Comparison of ENCODE assay signal across 2 cellular contexts in the genomic region with DNA sequence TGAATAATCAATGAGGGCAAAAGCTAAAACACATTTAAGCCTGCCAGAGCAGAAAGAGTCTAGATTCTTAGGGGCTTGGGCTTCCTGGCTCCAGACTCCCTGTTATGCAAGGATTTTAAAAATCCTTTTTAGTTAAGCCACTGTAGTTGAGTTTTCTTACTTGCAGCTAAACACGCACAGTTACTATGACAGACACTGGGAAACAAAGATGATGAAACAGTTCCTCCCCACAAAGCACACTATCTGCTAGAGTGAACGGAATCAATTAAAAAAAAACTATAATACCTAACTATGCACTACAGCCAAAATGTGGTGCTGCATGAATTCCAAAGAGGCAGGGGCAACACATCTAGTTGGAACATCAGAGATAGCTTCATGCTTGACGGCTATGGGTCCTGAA.
TF ChIP-seq lines count a peak whose summit lies in the region.

No MANE protein-coding gene starts in this region.

TF ChIP-seq in A549, 52 proteins besides CTCF, POLR2A, EP300 and RAD21:
- no peak for TF ChIP-seq GATA3 (IDR thresholded peaks at IDR 0.05; ENCODE audit: borderline replicate concordance)
- no peak for TF ChIP-seq MAZ (IDR thresholded peaks at IDR 0.05; ENCODE audit: borderline replicate concordance, low read depth, low read length)
- TF ChIP-seq, protein P1, sequence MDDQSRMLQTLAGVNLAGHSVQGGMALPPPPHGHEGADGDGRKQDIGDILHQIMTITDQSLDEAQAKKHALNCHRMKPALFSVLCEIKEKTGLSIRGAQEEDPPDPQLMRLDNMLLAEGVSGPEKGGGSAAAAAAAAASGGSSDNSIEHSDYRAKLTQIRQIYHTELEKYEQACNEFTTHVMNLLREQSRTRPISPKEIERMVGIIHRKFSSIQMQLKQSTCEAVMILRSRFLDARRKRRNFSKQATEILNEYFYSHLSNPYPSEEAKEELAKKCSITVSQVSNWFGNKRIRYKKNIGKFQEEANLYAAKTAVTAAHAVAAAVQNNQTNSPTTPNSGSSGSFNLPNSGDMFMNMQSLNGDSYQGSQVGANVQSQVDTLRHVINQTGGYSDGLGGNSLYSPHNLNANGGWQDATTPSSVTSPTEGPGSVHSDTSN (IDR thresholded peaks at IDR 0.05), result no peak
- no peak for TF ChIP-seq POLR2AphosphoS2 (conservative IDR thresholded peaks at IDR 0.05; ENCODE audit: low read length)
- TF ChIP-seq SREBF2 (IDR thresholded peaks at IDR 0.05), result no peak
- no peak for TF ChIP-seq HDAC2 (IDR thresholded peaks at IDR 0.05)
- TF ChIP-seq EHMT2 (IDR thresholded peaks at IDR 0.05; ENCODE audit: low read depth), result no peak
- no peak for TF ChIP-seq TFCP2L1 (CRISPR knock-in tag; IDR thresholded peaks at IDR 0.05)
- TF ChIP-seq BHLHE40 (IDR thresholded peaks at IDR 0.05; ENCODE audit: low read depth, low read length), result no peak
- TF ChIP-seq, protein P2, sequence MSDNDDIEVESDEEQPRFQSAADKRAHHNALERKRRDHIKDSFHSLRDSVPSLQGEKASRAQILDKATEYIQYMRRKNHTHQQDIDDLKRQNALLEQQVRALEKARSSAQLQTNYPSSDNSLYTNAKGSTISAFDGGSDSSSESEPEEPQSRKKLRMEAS (IDR thresholded peaks at IDR 0.05), result no peak
- TF ChIP-seq, protein P3, sequence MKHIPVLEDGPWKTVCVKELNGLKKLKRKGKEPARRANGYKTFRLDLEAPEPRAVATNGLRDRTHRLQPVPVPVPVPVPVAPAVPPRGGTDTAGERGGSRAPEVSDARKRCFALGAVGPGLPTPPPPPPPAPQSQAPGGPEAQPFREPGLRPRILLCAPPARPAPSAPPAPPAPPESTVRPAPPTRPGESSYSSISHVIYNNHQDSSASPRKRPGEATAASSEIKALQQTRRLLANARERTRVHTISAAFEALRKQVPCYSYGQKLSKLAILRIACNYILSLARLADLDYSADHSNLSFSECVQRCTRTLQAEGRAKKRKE (CRISPR knock-in tag; IDR thresholded peaks at IDR 0.05; ENCODE audit: low read depth), result no peak
- no peak for TF ChIP-seq CBX8 (IDR thresholded peaks at IDR 0.05)
- TF ChIP-seq, protein P4, sequence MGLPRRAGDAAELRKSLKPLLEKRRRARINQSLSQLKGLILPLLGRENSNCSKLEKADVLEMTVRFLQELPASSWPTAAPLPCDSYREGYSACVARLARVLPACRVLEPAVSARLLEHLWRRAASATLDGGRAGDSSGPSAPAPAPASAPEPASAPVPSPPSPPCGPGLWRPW (IDR thresholded peaks at IDR 0.05), result no peak
- TF ChIP-seq, protein P5, sequence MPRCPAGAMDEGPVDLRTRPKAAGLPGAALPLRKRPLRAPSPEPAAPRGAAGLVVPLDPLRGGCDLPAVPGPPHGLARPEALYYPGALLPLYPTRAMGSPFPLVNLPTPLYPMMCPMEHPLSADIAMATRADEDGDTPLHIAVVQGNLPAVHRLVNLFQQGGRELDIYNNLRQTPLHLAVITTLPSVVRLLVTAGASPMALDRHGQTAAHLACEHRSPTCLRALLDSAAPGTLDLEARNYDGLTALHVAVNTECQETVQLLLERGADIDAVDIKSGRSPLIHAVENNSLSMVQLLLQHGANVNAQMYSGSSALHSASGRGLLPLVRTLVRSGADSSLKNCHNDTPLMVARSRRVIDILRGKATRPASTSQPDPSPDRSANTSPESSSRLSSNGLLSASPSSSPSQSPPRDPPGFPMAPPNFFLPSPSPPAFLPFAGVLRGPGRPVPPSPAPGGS (IDR thresholded peaks at IDR 0.05), result no peak
- TF ChIP-seq ZNF302 (CRISPR knock-in tag; IDR thresholded peaks at IDR 0.05), result no peak
- TF ChIP-seq FOXS1 (CRISPR knock-in tag; IDR thresholded peaks at IDR 0.05), result no peak
- TF ChIP-seq, protein P6, sequence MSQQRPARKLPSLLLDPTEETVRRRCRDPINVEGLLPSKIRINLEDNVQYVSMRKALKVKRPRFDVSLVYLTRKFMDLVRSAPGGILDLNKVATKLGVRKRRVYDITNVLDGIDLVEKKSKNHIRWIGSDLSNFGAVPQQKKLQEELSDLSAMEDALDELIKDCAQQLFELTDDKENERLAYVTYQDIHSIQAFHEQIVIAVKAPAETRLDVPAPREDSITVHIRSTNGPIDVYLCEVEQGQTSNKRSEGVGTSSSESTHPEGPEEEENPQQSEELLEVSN (IDR thresholded peaks at IDR 0.05; ENCODE audit: borderline replicate concordance, low read depth), result no peak
- TF ChIP-seq, protein P7, sequence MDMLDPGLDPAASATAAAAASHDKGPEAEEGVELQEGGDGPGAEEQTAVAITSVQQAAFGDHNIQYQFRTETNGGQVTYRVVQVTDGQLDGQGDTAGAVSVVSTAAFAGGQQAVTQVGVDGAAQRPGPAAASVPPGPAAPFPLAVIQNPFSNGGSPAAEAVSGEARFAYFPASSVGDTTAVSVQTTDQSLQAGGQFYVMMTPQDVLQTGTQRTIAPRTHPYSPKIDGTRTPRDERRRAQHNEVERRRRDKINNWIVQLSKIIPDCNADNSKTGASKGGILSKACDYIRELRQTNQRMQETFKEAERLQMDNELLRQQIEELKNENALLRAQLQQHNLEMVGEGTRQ (IDR thresholded peaks at IDR 0.05), result no peak

TF ChIP-seq in K562, 482 proteins besides CTCF, POLR2A, EP300 and RAD21:
- TF ChIP-seq CEBPG (CRISPR knock-in tag; IDR thresholded peaks at IDR 0.05) (peak; percentile 53; the same call in 1 of the 2 replicates), CEBPG (tag; conservative IDR thresholded peaks at IDR 0.05 in 1 of 2, IDR thresholded peaks at IDR 0.05 in 1 of 2) (peak in 1 of 2 experiments; percentile 69; a peak in 2 of 4 replicates), FOXJ2 (tag; IDR thresholded peaks at IDR 0.05) (peak; percentile 62), NONO (IDR thresholded peaks at IDR 0.05; ENCODE audit: low read depth in 2 of 2, low read length in 1 of 2) (no peak)
- TF ChIP-seq, protein P8, sequence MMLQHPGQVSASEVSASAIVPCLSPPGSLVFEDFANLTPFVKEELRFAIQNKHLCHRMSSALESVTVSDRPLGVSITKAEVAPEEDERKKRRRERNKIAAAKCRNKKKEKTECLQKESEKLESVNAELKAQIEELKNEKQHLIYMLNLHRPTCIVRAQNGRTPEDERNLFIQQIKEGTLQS (IDR thresholded peaks at IDR 0.05), result peak; percentile 49; the same call in 1 of the 2 replicates
- TF ChIP-seq, protein P8 (CRISPR knock-in tag; conservative IDR thresholded peaks at IDR 0.05), result no peak
